Comparison of ENCODE assay signal across 34 cellular contexts in the genomic region with DNA sequence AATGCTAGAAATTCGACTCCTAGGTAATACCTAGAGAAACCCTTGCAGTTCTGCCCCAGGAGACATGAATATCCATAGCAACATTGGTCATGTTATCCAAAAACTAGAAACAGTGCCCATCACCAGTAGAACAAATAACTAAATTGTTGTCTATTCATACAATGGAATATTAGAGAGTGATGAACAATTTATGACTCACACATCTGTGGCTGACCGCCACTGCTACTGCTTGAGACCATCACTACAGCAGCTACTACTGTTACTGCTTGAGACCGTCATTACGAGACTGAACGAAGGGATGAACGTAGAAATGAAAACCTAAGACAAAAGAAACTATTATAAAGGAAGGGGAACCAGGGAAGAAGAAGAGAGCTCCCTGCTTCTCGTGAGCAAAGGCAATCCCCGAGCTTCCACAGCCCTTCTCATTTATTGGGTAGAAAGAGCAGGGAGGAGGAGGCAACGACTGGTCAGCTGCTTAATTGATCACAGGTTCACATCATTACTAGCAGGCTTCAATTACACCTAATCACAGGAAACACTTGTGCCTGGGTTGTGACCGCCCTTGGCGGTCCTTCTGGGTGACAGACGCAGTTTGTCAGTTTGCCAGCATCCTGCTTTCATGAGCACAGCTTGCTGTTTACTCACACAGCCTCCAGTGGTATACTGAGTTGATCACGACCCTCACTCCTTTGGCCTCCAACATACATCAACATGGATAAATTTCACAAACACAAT. TPM values are rescaled to one million over a fixed set of nuclear protein-coding genes. Genes with fewer than 3 reads are reported as not detected.
DNase-seq lines count a peak whose midpoint lies in the region; ATAC-seq and TF ChIP-seq lines count a peak whose summit lies in the region.
"Had no signal": no experiment of that assay in that cellular context is flagged by ENCODE, and none has a peak within 500 bp of the region (broad histone marks: within the 10 kb centered on the region; RNA-seq: fewer than 3 reads in every experiment).

No MANE protein-coding gene starts in this region.

- peaks cover 47% of the 10 kb centered on the region for H3K4me1 ChIP-seq in RWPE2 (ENCODE audit: insufficient read depth, poor library complexity, severe bottlenecking)
- peaks cover 0 to 3% of the 10 kb centered on the region in 2 experiments; a peak in 1 of 4 replicates for H3K4me1 ChIP-seq in SK-N-SH (ENCODE audit: control insufficient read depth in 1 of 2, insufficient read depth in 2 of 2, low read depth in 1 of 2, low read length in 1 of 2)
- H3K4me1 ChIP-seq: BE2C, Caco-2, stomach, thyroid gland had no signal

- TF ChIP-seq RAD21 in SK-N-SH (IDR thresholded peaks at IDR 0.05; ENCODE audit: low read length): no peak

- no peaks in the 10 kb centered on the region for H3K79me2 ChIP-seq in SK-N-SH (ENCODE audit: insufficient read depth)

- CTCF ChIA-PET in SK-N-SH (lab: Yijun Ruan, JAX): interaction anchor here (0.7 to 0.8 kb wide), 2 partner anchors 14 to 42 kb away, joined by 3 to 4 read pairs; no protein-coding TSS in a partner anchor

- H3K27ac ChIP-seq in C4-2B (peak overlapping the region; percentile 46), RWPE2 (ENCODE audit: poor library complexity, severe bottlenecking) (peak overlapping the region; percentile 93), SK-N-SH (ENCODE audit: low read depth in 2 of 2, low read length in 1 of 2) (no peak overlapping the region)
- H3K27ac ChIP-seq: ovary, stomach, thyroid gland had no signal

- no peaks in the 10 kb centered on the region for H3K9me2 ChIP-seq in SK-N-SH

- no peaks in the 10 kb centered on the region for H3K9me3 ChIP-seq in RWPE2 (ENCODE audit: severe bottlenecking)
- H3K9me3 ChIP-seq in SK-N-SH: no peaks in the 10 kb centered on the region
- H3K9me3 ChIP-seq: BE2C, Caco-2, MG63, ovary, thyroid gland had no signal

- H3K4me3 ChIP-seq in RWPE2 (ENCODE audit: severe bottlenecking) (no peak overlapping the region), SK-N-SH (ENCODE audit: low read depth in 2 of 2, low read length in 1 of 2) (no peak overlapping the region)
- H3K4me3 ChIP-seq: lung, MG63, ovary, stomach, thyroid gland had no signal

- no peak overlapping the region for H3K4me2 ChIP-seq in SK-N-SH

- no peak for TF ChIP-seq EP300 in SK-N-SH (IDR thresholded peaks at IDR 0.05; ENCODE audit: borderline replicate concordance in 1 of 2, low read depth in 1 of 2, low read length in 1 of 2)

- H3K27me3 ChIP-seq in RWPE2 (ENCODE audit: insufficient read depth, poor library complexity, severe bottlenecking) (no peaks in the 10 kb centered on the region), SK-N-SH (ENCODE audit: insufficient read depth) (no peaks in the 10 kb centered on the region; the same call in 1 of the 2 replicates)
- H3K27me3 ChIP-seq: BE2C, MG63, ovary, thyroid gland had no signal

- POLR2A ChIA-PET in SK-N-SH (lab: Yijun Ruan, JAX): no interaction called here

- no peaks in the 10 kb centered on the region for H3K36me3 ChIP-seq in RWPE2 (ENCODE audit: low read depth)
- no peaks in the 10 kb centered on the region for H3K36me3 ChIP-seq in SK-N-SH (replicated peaks in 1 of 2; ENCODE audit: control insufficient read depth in 1 of 2, insufficient read depth in 2 of 2, low read length in 1 of 2)
- H3K36me3 ChIP-seq: BE2C, MG63, ovary, stomach, thyroid gland had no signal

- DNase-seq in M059J (ENCODE audit: low read depth): peak; percentile 41
- DNase-seq in RWPE2 (ENCODE audit: low spot score): no peak
- peak; percentile 73 for DNase-seq in foreskin melanocyte
- no peak for DNase-seq in KG1 (lab: John Stamatoyannopoulos, UW)
- DNase-seq in NCI-H774 (lab: John Stamatoyannopoulos, UW): no peak
- no peak for DNase-seq in SK-N-SH
- DNase-seq: activated CD4-positive, alpha-beta T cell treated with anti-CD3 and anti-CD28 coated beads, Interleukin-2, amount 50 U/mL, for 4 hours; activated CD4-positive, CD25-positive, alpha-beta regulatory T cell; activated naive CD4-positive, alpha-beta T cell treated with anti-CD3 and anti-CD28 coated beads for 36 hours; amygdala; BE2C; Caco-2; GF-D8; HCEC 1CT; kidney glomerular epithelial cell; MG63; natural killer cell; NCI-H1694; NCI-H2171 treated with DMSO at 0.1 percent for 48 hours; NCI-H524 treated with DMSO at 0.1 percent for 48 hours; ovary; small intestine; stimulated activated CD4-positive, alpha-beta T cell treated with anti-CD3 and anti-CD28 coated beads, Interleukin-1b, Interleukin-23, amount 100 ng/mL, for 48 hours; stimulated activated CD8-positive, alpha-beta memory T cell treated with anti-CD3 and anti-CD28 coated beads, Interleukin-4, amount 100 ng/mL, for 48 hours; stomach; thyroid gland had no signal

- no peak overlapping the region for H2AFZ ChIP-seq in SK-N-SH (ENCODE audit: low read depth)

- ATAC-seq in RWPE2 (ENCODE audit: low read depth) (no peak), GM18502 (IDR thresholded peaks at IDR 0.05; ENCODE audit: poor library complexity, unreplicated experiment) (no peak)
- ATAC-seq: natural killer cell, SK-N-SH treated with all-trans-retinoic acid at 6 μM for 48 hours had no signal

- WGBS in SK-N-SH (ENCODE audit: low lambda C conversion rate): 28% methylated on average over 13 of the region's 13 CpGs

- no peak overlapping the region for H3K9ac ChIP-seq in SK-N-SH

- H4K20me1 ChIP-seq in SK-N-SH (ENCODE audit: insufficient read depth): no peaks in the 10 kb centered on the region

- no peak for TF ChIP-seq CTCF in C4-2B (conservative IDR thresholded peaks at IDR 0.05)
- TF ChIP-seq CTCF in RWPE2 (IDR thresholded peaks at IDR 0.05; ENCODE audit: poor library complexity, severe bottlenecking): no peak
- no peak for TF ChIP-seq CTCF in SK-N-SH (IDR thresholded peaks at IDR 0.05)

- H3F3A ChIP-seq in SK-N-SH (replicated peaks; ENCODE audit: insufficient read depth): no peaks in the 10 kb centered on the region

TF ChIP-seq in SK-N-SH, 30 proteins besides CTCF, POLR2A, EP300 and RAD21:
- TF ChIP-seq JUND (IDR thresholded peaks at IDR 0.05) (no peak), SMC3 (IDR thresholded peaks at IDR 0.05; ENCODE audit: low read depth, low read length) (no peak), TAF1 (IDR thresholded peaks at IDR 0.05; ENCODE audit: borderline replicate concordance, low read depth, low read length) (no peak), RFX5 (IDR thresholded peaks at IDR 0.05; ENCODE audit: low read length) (no peak), GATA2 (CRISPR knock-in tag; IDR thresholded peaks at IDR 0.05) (no peak), FOSL2 (IDR thresholded peaks at IDR 0.05; ENCODE audit: borderline replicate concordance, low read depth) (no peak), MEF2A (IDR thresholded peaks at IDR 0.05; ENCODE audit: borderline replicate concordance, low read depth) (no peak), MXI1 (IDR thresholded peaks at IDR 0.05; ENCODE audit: low read depth, low read length) (no peak), FOXJ3 (CRISPR knock-in tag; IDR thresholded peaks at IDR 0.05) (no peak), NRF1 (IDR thresholded peaks at IDR 0.05; ENCODE audit: low read depth, low read length) (no peak), CHD2 (IDR thresholded peaks at IDR 0.05; ENCODE audit: low read length, partially characterized antibody) (no peak), RXRA (IDR thresholded peaks at IDR 0.05; ENCODE audit: borderline replicate concordance, low read depth) (no peak), TCF12 (IDR thresholded peaks at IDR 0.05) (no peak), YY1 (IDR thresholded peaks at IDR 0.05; ENCODE audit: low read depth) (no peak), TEAD4 (IDR thresholded peaks at IDR 0.05; ENCODE audit: borderline replicate concordance, insufficient read depth) (no peak)
- TF ChIP-seq, protein P1, sequence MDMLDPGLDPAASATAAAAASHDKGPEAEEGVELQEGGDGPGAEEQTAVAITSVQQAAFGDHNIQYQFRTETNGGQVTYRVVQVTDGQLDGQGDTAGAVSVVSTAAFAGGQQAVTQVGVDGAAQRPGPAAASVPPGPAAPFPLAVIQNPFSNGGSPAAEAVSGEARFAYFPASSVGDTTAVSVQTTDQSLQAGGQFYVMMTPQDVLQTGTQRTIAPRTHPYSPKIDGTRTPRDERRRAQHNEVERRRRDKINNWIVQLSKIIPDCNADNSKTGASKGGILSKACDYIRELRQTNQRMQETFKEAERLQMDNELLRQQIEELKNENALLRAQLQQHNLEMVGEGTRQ (IDR thresholded peaks at IDR 0.05; ENCODE audit: borderline replicate concordance, low read depth, low read length): no peak
- TF ChIP-seq, protein P2, sequence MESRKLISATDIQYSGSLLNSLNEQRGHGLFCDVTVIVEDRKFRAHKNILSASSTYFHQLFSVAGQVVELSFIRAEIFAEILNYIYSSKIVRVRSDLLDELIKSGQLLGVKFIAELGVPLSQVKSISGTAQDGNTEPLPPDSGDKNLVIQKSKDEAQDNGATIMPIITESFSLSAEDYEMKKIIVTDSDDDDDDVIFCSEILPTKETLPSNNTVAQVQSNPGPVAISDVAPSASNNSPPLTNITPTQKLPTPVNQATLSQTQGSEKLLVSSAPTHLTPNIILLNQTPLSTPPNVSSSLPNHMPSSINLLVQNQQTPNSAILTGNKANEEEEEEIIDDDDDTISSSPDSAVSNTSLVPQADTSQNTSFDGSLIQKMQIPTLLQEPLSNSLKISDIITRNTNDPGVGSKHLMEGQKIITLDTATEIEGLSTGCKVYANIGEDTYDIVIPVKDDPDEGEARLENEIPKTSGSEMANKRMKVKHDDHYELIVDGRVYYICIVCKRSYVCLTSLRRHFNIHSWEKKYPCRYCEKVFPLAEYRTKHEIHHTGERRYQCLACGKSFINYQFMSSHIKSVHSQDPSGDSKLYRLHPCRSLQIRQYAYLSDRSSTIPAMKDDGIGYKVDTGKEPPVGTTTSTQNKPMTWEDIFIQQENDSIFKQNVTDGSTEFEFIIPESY (IDR thresholded peaks at IDR 0.05; ENCODE audit: borderline replicate concordance, low read depth): no peak
TF ChIP-seq in SK-N-SH: peak in this region for 0.

RNA-seq across cellular contexts. Expression of a gene that starts 14.1 kb away (rescaled TPM):
- 0.49 and 2.3 TPM in 2 replicates for total RNA-seq in M059J (2014; rRNA removed; shearing (Covaris generic))
- polyA plus RNA-seq in SK-N-SH (2012; rRNA removed): not detected in 2 replicates
- polyA plus RNA-seq in SK-N-SH (2012; cell fraction: cytosol; rRNA removed): not detected in 2 replicates
- 0.18 TPM in 1 of 2 replicates, not detected in the other for polyA plus RNA-seq in SK-N-SH (2012; cell fraction: nucleus; rRNA removed)
- total RNA-seq: activated T-helper 1 cell treated with anti-CD3 and anti-CD28 coated beads, Interleukin-12 subunit alpha, Interleukin-12 subunit beta, Interleukin-2, Interleukin-4 antibody, amounts not matched to agents 30 ng/mL and 10 ng/mL and 1 ng/mL, durations not matched to agents 14 hours and 24 hours and 36 hours; Caco-2; endothelial cell of umbilical vein; T-helper 2 cell treated with Interferon-gamma antibody and Interleukin-4, amounts not matched to agents 100 ng/mL and 5 ng/mL, for 36 hours had no signal
- polyA plus RNA-seq: endothelial cell of umbilical vein had no signal

RNA-seq across cellular contexts. Expression of a gene that starts 45.0 kb away (rescaled TPM):
- total RNA-seq in M059J (2014; rRNA removed; shearing (Covaris generic)): 2.1 and 5.3 TPM in 2 replicates
- 0.30 and 0.36 TPM in 2 replicates for polyA plus RNA-seq in SK-N-SH (2012; rRNA removed)
- 0.13 and 0.18 TPM in 2 replicates for polyA plus RNA-seq in SK-N-SH (2012; cell fraction: cytosol; rRNA removed)
- 1.1 and 1.3 TPM in 2 replicates for polyA plus RNA-seq in SK-N-SH (2012; cell fraction: nucleus; rRNA removed)
- total RNA-seq: activated naive CD4-positive, alpha-beta T cell treated with anti-CD3 and anti-CD28 coated beads for 36 hours; activated T-helper 1 cell treated with anti-CD3 and anti-CD28 coated beads, Interleukin-12 subunit alpha, Interleukin-12 subunit beta, Interleukin-2, Interleukin-4 antibody, amounts not matched to agents 30 ng/mL and 10 ng/mL and 1 ng/mL, durations not matched to agents 14 hours and 24 hours and 36 hours; Caco-2; endothelial cell of umbilical vein; lung; mononuclear cell; natural killer cell; ovary; stomach; T-helper 2 cell treated with Interferon-gamma antibody and Interleukin-4, amounts not matched to agents 100 ng/mL and 5 ng/mL, for 36 hours; thyroid gland had no signal
- polyA plus RNA-seq: endothelial cell of umbilical vein, ovary had no signal

Comparison
In these comparisons a context has a peak if more than half of its experiments do, and no peak if none do; other contexts are left out.
1. H3K27ac ChIP-seq: peak in C4-2B (single experiment) and RWPE2 (single experiment); none in SK-N-SH (0 of 2).
2. DNase-seq: peak in M059J (single experiment) and foreskin melanocyte (single experiment); none in RWPE2 (single experiment), KG1 (single experiment), NCI-H774 (single experiment) and SK-N-SH (single experiment).